9 cellular contexts compared by ENCODE assay signal in the genomic region with DNA sequence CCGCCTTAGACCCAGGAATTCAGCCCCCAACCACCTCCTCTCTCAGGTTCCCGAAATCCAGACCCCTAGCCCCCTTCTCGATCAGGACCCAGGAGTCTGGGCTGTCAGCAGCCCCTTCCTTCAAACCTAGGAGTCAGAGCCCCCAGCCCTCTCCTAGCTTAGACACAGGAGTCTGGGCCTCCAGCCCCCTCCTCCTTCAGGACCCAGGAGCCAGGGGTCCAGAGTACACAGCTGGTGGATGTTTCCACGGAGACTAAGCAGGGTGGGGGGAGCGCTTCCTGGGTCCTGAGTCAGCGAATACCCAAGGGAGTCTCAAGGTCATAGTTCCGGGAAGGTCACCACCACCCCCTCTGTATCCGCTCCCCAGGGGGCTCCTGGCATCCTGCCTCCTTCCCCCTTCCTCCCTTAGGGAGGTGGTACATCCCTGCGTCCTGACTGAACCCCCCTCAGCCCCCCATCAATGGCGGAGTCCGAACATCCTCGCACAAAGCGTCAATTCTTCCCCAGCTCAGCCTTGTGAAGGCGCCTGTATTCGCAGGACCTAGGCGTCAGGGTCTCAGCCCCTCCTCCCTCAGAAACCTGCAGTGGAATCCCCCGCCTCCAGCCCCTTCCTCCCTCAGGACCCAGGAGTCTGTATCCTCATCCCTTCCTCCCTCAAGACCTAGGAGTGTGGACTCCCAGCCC. TPM values are rescaled to one million over a fixed set of nuclear protein-coding genes. Genes with fewer than 3 reads are reported as not detected.
DNase-seq lines count a peak whose midpoint lies in the region; ATAC-seq and TF ChIP-seq lines count a peak whose summit lies in the region.
"Had no signal": no experiment of that assay in that cellular context is flagged by ENCODE, and none has a peak within 500 bp of the region (broad histone marks: within the 10 kb centered on the region; RNA-seq: fewer than 3 reads in every experiment).

No MANE protein-coding gene starts in this region.

- H3K36me3 ChIP-seq in aorta (ENCODE audit: control insufficient read depth in 1 of 2, insufficient read depth in 2 of 2, low read length in 1 of 2) = no peaks in the 10 kb centered on the region

- H3K4me3 ChIP-seq in NB4 (ENCODE audit: low read depth, low read length) (no peak overlapping the region), aorta (ENCODE audit: low read length in 2 of 2) (no peak overlapping the region)

- intact Hi-C loops in aorta (cut with DNase I) = no loop called here

- H3K9me3 ChIP-seq in aorta (ENCODE audit: control insufficient read depth, low read length) = no peaks in the 10 kb centered on the region

- DNase-seq in NB4 (ENCODE audit: low read depth) (peak; percentile 25), medulla oblongata (ENCODE audit: extremely low spot score) (peak; percentile 82), substantia nigra (lab: John Stamatoyannopoulos, UW) (peak in 47 of 49 donors; percentile 22 to 89 (median 63)), aorta (no peak)
- DNase-seq: effector memory CD4-positive, alpha-beta T cell; NCI-H2029 treated with DMSO at 0.1 percent for 48 hours had no signal

- ATAC-seq in HG03521 (IDR thresholded peaks at IDR 0.05; ENCODE audit: unreplicated experiment) = no peak
- ATAC-seq in HG03039 (IDR thresholded peaks at IDR 0.05; ENCODE audit: unreplicated experiment) = no peak
- no peak for ATAC-seq in aorta (ENCODE audit: low FRiP score)

- H3K4me1 ChIP-seq in aorta (ENCODE audit: control insufficient read depth in 1 of 2, insufficient read depth in 2 of 2, low read length in 2 of 2) = no peaks in the 10 kb centered on the region

- peak overlapping the region; percentile 99 for H3K27ac ChIP-seq in cingulate gyrus (ENCODE audit: low read depth, low read length)
- peak overlapping the region; percentile 99 for H3K27ac ChIP-seq in substantia nigra (ENCODE audit: low read depth, low read length, poor library complexity, severe bottlenecking)
- no peak overlapping the region for H3K27ac ChIP-seq in aorta (ENCODE audit: low read depth in 1 of 2, low read length in 2 of 2)

- TF ChIP-seq POLR2A in NB4 (IDR thresholded peaks at IDR 0.05; ENCODE audit: extremely low read depth, insufficient read length) = no peak

- 23 to 29% methylated on average over 17 of the region's 17 CpGs for WGBS in aorta, 2 donors

- H3K27me3 ChIP-seq in aorta (ENCODE audit: control insufficient read depth in 1 of 2, insufficient read depth in 2 of 2, low read length in 1 of 2) = no peaks in the 10 kb centered on the region

- TF ChIP-seq CTCF in NB4 (IDR thresholded peaks at IDR 0.05; ENCODE audit: low read depth, low read length) = no peak

RNA-seq across cellular contexts. Expression of gene CADM4, which starts 4.6 kb away (rescaled TPM):
- 1 to 10 TPM; 2.9 to 6.5 TPM for total RNA-seq in aorta
- polyA plus RNA-seq in aorta = 1 to 10 TPM; 3.1 to 8.1 TPM

RNA-seq across cellular contexts. Expression of gene ZNF428, which starts 15.6 kb away (rescaled TPM):
- total RNA-seq in aorta = 10 to 100 TPM; 26.2 to 34.6 TPM
- 10 to 100 TPM; 37.1 to 54.2 TPM for polyA plus RNA-seq in aorta

RNA-seq across cellular contexts. Expression of gene SRRM5, which starts 23.1 kb away (rescaled TPM):
- total RNA-seq in aorta = under 1 TPM; 0.51 to 0.52 TPM
- polyA plus RNA-seq in aorta = under 1 TPM in 1 of 2 donors, not detected in 1; 0.69 TPM

RNA-seq across cellular contexts. Expression of gene PLAUR, which starts 35.0 kb away (rescaled TPM):
- 10 to 100 TPM; 41.0 to 51.0 TPM for total RNA-seq in aorta
- 10 to 100 TPM; 20.5 to 22.3 TPM for polyA plus RNA-seq in aorta

RNA-seq across cellular contexts. Expression of gene ZNF576, which starts 38.6 kb away (rescaled TPM):
- 10 to 100 TPM; 12.0 to 14.5 TPM for total RNA-seq in aorta
- polyA plus RNA-seq in aorta = 10 to 100 TPM; 11.4 to 15.7 TPM

Comparison
In these comparisons a context has a peak if more than half of its experiments do, and no peak if none do; other contexts are left out.
1. DNase-seq: peak in NB4 (single experiment), medulla oblongata (single experiment) and substantia nigra (47 of 49); none in aorta (0 of 2).
2. H3K27ac ChIP-seq: peak in cingulate gyrus (single experiment) and substantia nigra (single experiment); none in aorta (0 of 2).